8 cellular contexts compared by ENCODE assay signal in genomic region chr4:41693629-41694028, GRCh38. TPM values are rescaled to one million over a fixed set of nuclear protein-coding genes. Genes with fewer than 3 reads are reported as not detected.
DNase-seq lines count a peak whose midpoint lies in the region; ATAC-seq and TF ChIP-seq lines count a peak whose summit lies in the region.

No MANE protein-coding gene starts in this region.

- DNase-seq in DMS53 (lab: John Stamatoyannopoulos, UW) (peak; percentile 69), SW 1271 (lab: John Stamatoyannopoulos, UW) (peak; percentile 12 to 70), kidney glomerular epithelial cell (lab: John Stamatoyannopoulos, UW) (peak; percentile 54), nucleus accumbens (lab: John Stamatoyannopoulos, UW) (no peak)
- DNase-seq in stimulated activated CD4-positive, alpha-beta T cell treated with anti-CD3 and anti-CD28 coated beads, Interleukin-15, amount 100 ng/mL, for 24 hours: no peak
- no peak for DNase-seq in activated naive CD4-positive, alpha-beta T cell treated with anti-CD3 and anti-CD28 coated beads for 36 hours

- no peaks in the 10 kb centered on the region for H3K4me1 Mint-ChIP-seq in activated naive CD4-positive, alpha-beta T cell treated with anti-CD3 and anti-CD28 coated beads for 36 hours (ENCODE audit: low read depth)

- no peak for ATAC-seq in GM21447 (IDR thresholded peaks at IDR 0.05; ENCODE audit: unreplicated experiment)

- H3K36me3 Mint-ChIP-seq in activated naive CD4-positive, alpha-beta T cell treated with anti-CD3 and anti-CD28 coated beads for 36 hours (ENCODE audit: low read depth): no peaks in the 10 kb centered on the region

- intact Hi-C loops in activated naive CD4-positive, alpha-beta T cell treated with anti-CD3 and anti-CD28 coated beads for 36 hours (cut with micrococcal nuclease): loop anchor here (1.0 to 5.0 kb wide), 5 partner anchors 58 to 704 kb away; partner anchors contain the start of gene SHISA3

- H3K27ac Mint-ChIP-seq in activated naive CD4-positive, alpha-beta T cell treated with anti-CD3 and anti-CD28 coated beads for 36 hours: no peak overlapping the region

- CTCF ChIA-PET in activated naive CD4-positive, alpha-beta T cell treated with anti-CD3 and anti-CD28 coated beads for 36 hours (lab: Charles Lee): interaction anchor here (0.5 to 3.5 kb wide), 12 partner anchors 9 to 283 kb away, joined by 3 to 22 read pairs (median 3); no protein-coding TSS in a partner anchor

- peak; percentile 55 for TF ChIP-seq CTCF in LNCAP (IDR thresholded peaks at IDR 0.05)

- H3K4me3 Mint-ChIP-seq in activated naive CD4-positive, alpha-beta T cell treated with anti-CD3 and anti-CD28 coated beads for 36 hours: no peak overlapping the region

- peaks cover 5% of the 10 kb centered on the region for H3K27me3 Mint-ChIP-seq in activated naive CD4-positive, alpha-beta T cell treated with anti-CD3 and anti-CD28 coated beads for 36 hours (ENCODE audit: low read depth)

- no peaks in the 10 kb centered on the region for H3K9me3 Mint-ChIP-seq in activated naive CD4-positive, alpha-beta T cell treated with anti-CD3 and anti-CD28 coated beads for 36 hours

RNA-seq across cellular contexts. Expression of gene PHOX2B, which starts 54.9 kb away (rescaled TPM):
- total RNA-seq in activated naive CD4-positive, alpha-beta T cell treated with anti-CD3 and anti-CD28 coated beads for 36 hours: not detected

Comparison
In these comparisons a context has a peak if more than half of its experiments do, and no peak if none do; other contexts are left out.
1. DNase-seq: peak in DMS53 (single experiment), SW 1271 (2 of 2) and kidney glomerular epithelial cell (single experiment); none in stimulated activated CD4-positive, alpha-beta T cell treated with anti-CD3 and anti-CD28 coated beads, Interleukin-15, amount 100 ng/mL, for 24 hours (single experiment), activated naive CD4-positive, alpha-beta T cell treated with anti-CD3 and anti-CD28 coated beads for 36 hours (single experiment) and nucleus accumbens (0 of 56).